In genomic region chr3:195657475-195658372, GRCh38 we compare ENCODE assay signal across 8 cellular contexts.
DNase-seq lines count a peak whose midpoint lies in the region; ATAC-seq and TF ChIP-seq lines count a peak whose summit lies in the region.
"Not testable (repeated sequence)": the region's sequence is repeated elsewhere in the genome, so short reads cannot be mapped to it uniquely, and the experiment has no call there.

No MANE protein-coding gene starts in this region.

- H2AFZ ChIP-seq in neural progenitor cell (replicated peaks), result peak overlapping the region; percentile 76

- not testable (repeated sequence) for H3K36me3 Mint-ChIP-seq in activated B cell treated with CpG ODN at 0.5 μM for 24 hours (ENCODE audit: low read depth); neural progenitor cell

- H3K4me3 Mint-ChIP-seq in activated B cell treated with CpG ODN at 0.5 μM for 24 hours (peak overlapping the region; percentile 87), neural progenitor cell (peak overlapping the region; percentile 90)

- not testable (repeated sequence) for TF ChIP-seq CTCF in activated B cell treated with CpG ODN at 0.5 μM for 24 hours (IDR thresholded peaks at IDR 0.05); astrocyte of the spinal cord (IDR thresholded peaks at IDR 0.05; ENCODE audit: low read depth, low read length); heart left ventricle (IDR thresholded peaks at IDR 0.05); neural progenitor cell (IDR thresholded peaks at IDR 0.05)

- intact Hi-C loops in activated B cell treated with CpG ODN at 0.5 μM for 24 hours (cut with micrococcal nuclease); heart left ventricle (cut with DNase I): not testable (repeated sequence)

- H3K4me2 ChIP-seq in neural progenitor cell, result peak overlapping the region; percentile 57

- ATAC-seq in GM21619 (IDR thresholded peaks at IDR 0.05; ENCODE audit: unreplicated experiment) (peak; percentile 82), HG03571 (IDR thresholded peaks at IDR 0.05; ENCODE audit: unreplicated experiment) (peak; percentile 74), activated B cell treated with CpG ODN at 0.5 μM for 24 hours (ENCODE audit: low read depth) (peak; percentile 86), heart left ventricle (peak; percentile 73 to 94 (median 93))

- peak overlapping the region in 11 of 12 donors; percentile 57 to 96 (median 90) for H3K27ac ChIP-seq in heart left ventricle
- not testable (repeated sequence) for H3K27ac ChIP-seq in neural progenitor cell

- in situ Hi-C loops in astrocyte of the spinal cord (cut with HindIII; ENCODE audit: low sequenced_read_pairs), result not testable (repeated sequence)

- 2 to 25% (median 5%) methylated on average over 14 to 97 of the region's 99 CpGs for WGBS in heart left ventricle, 4 donors

- not testable (repeated sequence) for H3K36me3 ChIP-seq in heart left ventricle, neural progenitor cell

- H4K20me1 ChIP-seq in neural progenitor cell (ENCODE audit: low read depth), result not testable (repeated sequence)

- not testable (repeated sequence) for H3K4me1 Mint-ChIP-seq in activated B cell treated with CpG ODN at 0.5 μM for 24 hours, neural progenitor cell

- DNase-seq in Daoy (ENCODE audit: low read depth), result peak; percentile 74
- DNase-seq in activated B cell treated with CpG ODN at 0.5 μM for 24 hours, result peak; percentile 100
- peak; percentile 71 for DNase-seq in astrocyte of the spinal cord (ENCODE audit: low read depth, low spot score)
- DNase-seq in heart left ventricle, result peak; percentile 85 to 99 (median 95)
- peak; percentile 91 for DNase-seq in neural progenitor cell (ENCODE audit: low spot score)
- DNase-seq in stimulated activated CD8-positive, alpha-beta memory T cell treated with anti-CD3 and anti-CD28 coated beads, Interleukin-2, amount 100 ng/mL, for 1 hour (ENCODE audit: low read depth in 2 of 2), result peak; percentile 45 to 88

- not testable (repeated sequence) for H3F3A ChIP-seq in neural progenitor cell (ENCODE audit: low read depth)

- CTCF ChIA-PET in activated B cell treated with CpG ODN at 0.5 μM for 24 hours (lab: Charles Lee), result not testable (repeated sequence)

- not testable (repeated sequence) for H3K9me3 Mint-ChIP-seq in activated B cell treated with CpG ODN at 0.5 μM for 24 hours, neural progenitor cell

- H3K9ac ChIP-seq in neural progenitor cell, result not testable (repeated sequence)

- not testable (repeated sequence) for H3K27me3 ChIP-seq in heart left ventricle, neural progenitor cell

- H3K4me3 ChIP-seq in astrocyte of the spinal cord (ENCODE audit: low read depth, low read length) (peak overlapping the region; percentile 56), heart left ventricle (peak overlapping the region; percentile 47 to 82 (median 65)), neural progenitor cell (peak overlapping the region; percentile 54)

- H3K27ac Mint-ChIP-seq in activated B cell treated with CpG ODN at 0.5 μM for 24 hours, result peak overlapping the region; percentile 88
- H3K27ac Mint-ChIP-seq in neural progenitor cell, result not testable (repeated sequence)

- H3K79me2 ChIP-seq in neural progenitor cell (ENCODE audit: low read depth), result not testable (repeated sequence)

- H3K27me3 Mint-ChIP-seq in activated B cell treated with CpG ODN at 0.5 μM for 24 hours; neural progenitor cell (ENCODE audit: insufficient read depth, low read depth): not testable (repeated sequence)

- POLR2A ChIA-PET in activated B cell treated with CpG ODN at 0.5 μM for 24 hours (lab: Charles Lee), result not testable (repeated sequence)

- peak in 1 of 2 donors; percentile 90 for TF ChIP-seq POLR2A in heart left ventricle (IDR thresholded peaks at IDR 0.05)

- H3K4me1 ChIP-seq in heart left ventricle, result peaks cover 0 to 11% (median 0%) of the 10 kb centered on the region in 12 donors
- H3K4me1 ChIP-seq in neural progenitor cell, result not testable (repeated sequence)

- H3K9me3 ChIP-seq in heart left ventricle; neural progenitor cell (ENCODE audit: low read depth): not testable (repeated sequence)
